20 cellular contexts compared by ENCODE assay signal in the genomic region with DNA sequence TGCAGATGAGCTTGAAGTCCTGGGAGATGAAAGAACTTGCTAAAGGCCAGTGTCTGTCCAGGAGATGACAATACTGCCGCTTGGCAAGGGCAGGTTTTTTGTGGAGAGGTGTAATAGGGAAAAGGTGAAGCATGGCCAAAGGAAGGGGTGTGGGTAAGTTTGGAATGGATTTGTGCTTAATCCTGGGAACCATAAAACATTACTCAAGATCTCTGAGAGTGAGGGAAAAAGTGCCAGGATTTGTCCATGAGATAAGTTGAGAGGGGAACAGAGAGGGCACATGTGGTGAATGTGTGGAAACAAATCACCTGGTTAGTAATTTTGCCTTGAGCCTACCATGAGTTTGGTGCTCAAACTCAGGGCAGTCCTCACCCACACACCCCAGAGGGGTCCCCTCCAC.
A peak's percentile ranks its signal among the peaks of the same experiment; 100 is the strongest.
DNase-seq lines count a peak whose midpoint lies in the region; ATAC-seq and TF ChIP-seq lines count a peak whose summit lies in the region.
"Had no signal": no experiment of that assay in that cellular context is flagged by ENCODE, and none has a peak within 500 bp of the region (broad histone marks: within the 10 kb centered on the region; RNA-seq: fewer than 3 reads in every experiment).

No MANE protein-coding gene starts in this region.

- H3K9ac ChIP-seq in mesenchymal stem cell (ENCODE audit: low read length) = peak overlapping the region; percentile 50
- H3K9ac ChIP-seq: parathyroid adenoma had no signal

- H3K27me3 ChIP-seq in mesenchymal stem cell (ENCODE audit: control insufficient read depth in 1 of 2, insufficient read depth in 1 of 2, low read length in 2 of 2) (no peaks in the 10 kb centered on the region), stomach (no peaks in the 10 kb centered on the region)
- H3K27me3 ChIP-seq: SJSA1 had no signal

- H3K4me1 Mint-ChIP-seq in HFFc6 (ENCODE audit: low read depth) = peaks cover 73% of the 10 kb centered on the region
- H3K4me1 Mint-ChIP-seq in effector memory CD8-positive, alpha-beta T cell (ENCODE audit: low read depth in 2 of 2) = peaks cover 27 to 37% of the 10 kb centered on the region in 2 donors
- H3K4me1 Mint-ChIP-seq in activated CD4-positive, alpha-beta T cell treated with anti-CD3 and anti-CD28 coated beads, Interleukin-2, amount 10 ng/mL, durations not matched to agents 7 days and 5 days = peaks cover 14% of the 10 kb centered on the region
- peaks cover 9 to 16% (median 14%) of the 10 kb centered on the region in 3 donors for H3K4me1 Mint-ChIP-seq in T-cell

- H3K27me3 Mint-ChIP-seq in HFFc6 (ENCODE audit: insufficient read depth) (no peaks in the 10 kb centered on the region), T-cell (peaks cover 0 to 5% of the 10 kb centered on the region in 2 donors)
- no peaks in the 10 kb centered on the region for H3K27me3 Mint-ChIP-seq in effector memory CD8-positive, alpha-beta T cell
- no peaks in the 10 kb centered on the region for H3K27me3 Mint-ChIP-seq in activated CD4-positive, alpha-beta T cell treated with anti-CD3 and anti-CD28 coated beads, Interleukin-2, amount 10 ng/mL, durations not matched to agents 7 days and 5 days
- H3K27me3 Mint-ChIP-seq: activated naive CD8-positive, alpha-beta T cell treated with anti-CD3 and anti-CD28 coated beads for 36 hours; brain; CD4-positive, CD25-positive, alpha-beta regulatory T cell; IgD-negative memory B cell had no signal

- no peak overlapping the region for H2BK5ac ChIP-seq in mesenchymal stem cell (ENCODE audit: low read depth, low read length, poor library complexity, severe bottlenecking)

- H3K27ac Mint-ChIP-seq in HFFc6 = peak overlapping the region; percentile 85
- peak overlapping the region; percentile 66 to 79 for H3K27ac Mint-ChIP-seq in effector memory CD8-positive, alpha-beta T cell
- H3K27ac Mint-ChIP-seq in activated CD4-positive, alpha-beta T cell treated with anti-CD3 and anti-CD28 coated beads, Interleukin-2, amount 10 ng/mL, durations not matched to agents 7 days and 5 days = no peak overlapping the region
- H3K27ac Mint-ChIP-seq in T-cell = no peak overlapping the region
- H3K27ac Mint-ChIP-seq: activated naive CD8-positive, alpha-beta T cell treated with anti-CD3 and anti-CD28 coated beads for 36 hours; CD4-positive, CD25-positive, alpha-beta regulatory T cell; IgD-negative memory B cell had no signal

- H2BK12ac ChIP-seq in mesenchymal stem cell (ENCODE audit: low read length in 2 of 2) = peak overlapping the region; percentile 81 to 100

- intact Hi-C loops in stomach (cut with DNase I; ENCODE audit: low total_unique reads) = no loop called here

- H3K27ac ChIP-seq in mesenchymal stem cell (ENCODE audit: low read length, poor library complexity, severe bottlenecking) = no peak overlapping the region
- peak overlapping the region in 3 of 5 donors; percentile 34 to 74 (median 64) for H3K27ac ChIP-seq in stomach
- H3K27ac ChIP-seq: HL-60, parathyroid adenoma, SJSA1 had no signal

- H3K36me3 Mint-ChIP-seq in HFFc6 (ENCODE audit: low read depth) (no peaks in the 10 kb centered on the region), T-cell (no peaks in the 10 kb centered on the region)
- no peaks in the 10 kb centered on the region for H3K36me3 Mint-ChIP-seq in effector memory CD8-positive, alpha-beta T cell (ENCODE audit: insufficient read depth)
- no peaks in the 10 kb centered on the region for H3K36me3 Mint-ChIP-seq in activated CD4-positive, alpha-beta T cell treated with anti-CD3 and anti-CD28 coated beads, Interleukin-2, amount 10 ng/mL, durations not matched to agents 7 days and 5 days (ENCODE audit: low read depth)
- H3K36me3 Mint-ChIP-seq: activated naive CD8-positive, alpha-beta T cell treated with anti-CD3 and anti-CD28 coated beads for 36 hours; brain; CD4-positive, CD25-positive, alpha-beta regulatory T cell; IgD-negative memory B cell had no signal

- peak overlapping the region; percentile 90 to 94 for H3K18ac ChIP-seq in mesenchymal stem cell (ENCODE audit: low read depth in 1 of 2, low read length in 2 of 2)

- H3K9me3 ChIP-seq in mesenchymal stem cell (ENCODE audit: control insufficient read depth, low read length) (peaks cover 3% of the 10 kb centered on the region), stomach (no peaks in the 10 kb centered on the region)
- H3K9me3 ChIP-seq: SJSA1 had no signal

- H3K9me3 Mint-ChIP-seq in HFFc6 (no peaks in the 10 kb centered on the region), T-cell (peaks cover 0 to 5% (median 0%) of the 10 kb centered on the region in 3 donors)
- no peaks in the 10 kb centered on the region for H3K9me3 Mint-ChIP-seq in effector memory CD8-positive, alpha-beta T cell
- H3K9me3 Mint-ChIP-seq in activated CD4-positive, alpha-beta T cell treated with anti-CD3 and anti-CD28 coated beads, Interleukin-2, amount 10 ng/mL, durations not matched to agents 7 days and 5 days = no peaks in the 10 kb centered on the region
- H3K9me3 Mint-ChIP-seq: IgD-negative memory B cell had no signal

- peak overlapping the region in 1 of 2 experiments; percentile 94 for H3K4ac ChIP-seq in mesenchymal stem cell (ENCODE audit: low read depth in 1 of 2, low read length in 2 of 2)

- DNase-seq in HFFc6 (no peak), mesenchymal stem cell (no peak), stomach (no peak), NCI-H526 treated with DMSO at 0.1 percent for 48 hours (lab: John Stamatoyannopoulos, UW) (no peak), HEK293T (ENCODE audit: extremely low spot score) (no peak), T-cell (no peak)
- no peak for DNase-seq in effector memory CD8-positive, alpha-beta T cell
- DNase-seq in activated CD4-positive, alpha-beta T cell treated with anti-CD3 and anti-CD28 coated beads, Interleukin-2, amount 10 ng/mL, durations not matched to agents 7 days and 5 days = no peak
- DNase-seq: activated naive CD8-positive, alpha-beta T cell treated with anti-CD3 and anti-CD28 coated beads for 36 hours; CD4-positive, CD25-positive, alpha-beta regulatory T cell; DMS53; small intestine; substantia nigra had no signal

- 100% methylated on average over 1 of the region's 1 CpG for WGBS in mesenchymal stem cell
- WGBS in stomach, 5 donors = 90 to 100% (median 97%) methylated on average over 1 of the region's 1 CpG

- H3K4me2 ChIP-seq in mesenchymal stem cell (ENCODE audit: low read length, poor library complexity, severe bottlenecking) = no peak overlapping the region

- no peaks in the 10 kb centered on the region for H3K36me3 ChIP-seq in mesenchymal stem cell (ENCODE audit: control insufficient read depth in 1 of 2, insufficient read depth in 2 of 2, low read depth in 1 of 2, low read length in 2 of 2)
- no peaks in the 10 kb centered on the region for H3K36me3 ChIP-seq in stomach
- H3K36me3 ChIP-seq: SJSA1 had no signal

- H2BK120ac ChIP-seq in mesenchymal stem cell (ENCODE audit: low read depth, low read length) = peak overlapping the region; percentile 88

- TF ChIP-seq POLR2A in stomach (IDR thresholded peaks at IDR 0.05) = no peak

- H3K23ac ChIP-seq in mesenchymal stem cell (ENCODE audit: low read length in 2 of 2) = no peak overlapping the region

- CTCF ChIA-PET in activated CD4-positive, alpha-beta T cell treated with anti-CD3 and anti-CD28 coated beads, Interleukin-2, amount 10 ng/mL, durations not matched to agents 7 days and 5 days (lab: Charles Lee) = interaction anchor here (0.6 kb wide), 1 partner anchor 950 kb away, joined by 3 read pairs; no protein-coding TSS in a partner anchor
- CTCF ChIA-PET in HEK293T (lab: Yijun Ruan, JAX) (no interaction called here), T-cell (lab: Charles Lee) (no interaction called here)

- TF ChIP-seq CTCF in HFFc6 (IDR thresholded peaks at IDR 0.05) = no peak
- TF ChIP-seq CTCF in stomach (IDR thresholded peaks at IDR 0.05) = no peak

- peak overlapping the region; percentile 55 for H2BK15ac ChIP-seq in mesenchymal stem cell (ENCODE audit: low read depth, poor library complexity, severe bottlenecking)

- TF ChIP-seq EP300 in stomach (IDR thresholded peaks at IDR 0.05) = no peak

- peak overlapping the region; percentile 14 for H3K4me3 Mint-ChIP-seq in HFFc6
- no peak overlapping the region for H3K4me3 Mint-ChIP-seq in effector memory CD8-positive, alpha-beta T cell
- no peak overlapping the region for H3K4me3 Mint-ChIP-seq in activated CD4-positive, alpha-beta T cell treated with anti-CD3 and anti-CD28 coated beads, Interleukin-2, amount 10 ng/mL, durations not matched to agents 7 days and 5 days
- no peak overlapping the region for H3K4me3 Mint-ChIP-seq in T-cell
- H3K4me3 Mint-ChIP-seq: activated naive CD8-positive, alpha-beta T cell treated with anti-CD3 and anti-CD28 coated beads for 36 hours; brain; IgD-negative memory B cell had no signal

- no peak overlapping the region for H3K4me3 ChIP-seq in mesenchymal stem cell (ENCODE audit: insufficient read depth in 1 of 2, low read depth in 1 of 2, low read length in 2 of 2)
- no peak overlapping the region for H3K4me3 ChIP-seq in stomach
- H3K4me3 ChIP-seq: coronary artery, SJSA1 had no signal

- POLR2A ChIA-PET in activated CD4-positive, alpha-beta T cell treated with anti-CD3 and anti-CD28 coated beads, Interleukin-2, amount 10 ng/mL, durations not matched to agents 7 days and 5 days (lab: Charles Lee) = no interaction called here
- POLR2A ChIA-PET in HEK293T (lab: Yijun Ruan, JAX) (no interaction called here), T-cell (lab: Charles Lee) (interaction anchor here in 1 of 2 donors (0.6 kb wide), 1 partner anchor 37 kb away, joined by 3 read pairs; no protein-coding TSS in a partner anchor)

- H4K91ac ChIP-seq in mesenchymal stem cell (ENCODE audit: low read length) = peak overlapping the region; percentile 98

- H3K79me1 ChIP-seq in mesenchymal stem cell (replicated peaks; ENCODE audit: low read length, poor library complexity, severe bottlenecking) = no peaks in the 10 kb centered on the region

- no peak overlapping the region for H2AFZ ChIP-seq in mesenchymal stem cell (ENCODE audit: low read depth, low read length)
- H2AFZ ChIP-seq: parathyroid adenoma had no signal

- H3K14ac ChIP-seq in mesenchymal stem cell (ENCODE audit: low read length in 2 of 2) = peak overlapping the region in 1 of 2 experiments; percentile 89

- no peak overlapping the region for H2AK5ac ChIP-seq in mesenchymal stem cell (ENCODE audit: low read length, severe bottlenecking)

- peak overlapping the region; percentile 87 for H4K8ac ChIP-seq in mesenchymal stem cell (ENCODE audit: low read length)

- ATAC-seq in effector memory CD8-positive, alpha-beta T cell (replicated peaks) = no peak
- ATAC-seq in T-cell (replicated peaks in 1 of 4) = no peak
- ATAC-seq: HCT116 had no signal

- H3K4me1 ChIP-seq in mesenchymal stem cell (ENCODE audit: control insufficient read depth, insufficient read depth, low read depth, low read length) = peaks cover 4% of the 10 kb centered on the region
- peaks cover 0 to 36% (median 15%) of the 10 kb centered on the region in 4 donors for H3K4me1 ChIP-seq in stomach
- H3K4me1 ChIP-seq: parathyroid adenoma had no signal

TF ChIP-seq in HEK293T, 16 proteins besides CTCF, POLR2A, EP300 and RAD21 (continues in another document):
- TF ChIP-seq FOXA1 (IDR thresholded peaks at IDR 0.05) (no peak), NFRKB (IDR thresholded peaks at IDR 0.05) (no peak), FOXK2 (IDR thresholded peaks at IDR 0.05) (no peak), ELF4 (IDR thresholded peaks at IDR 0.05) (no peak), LEF1 (IDR thresholded peaks at IDR 0.05; ENCODE audit: borderline replicate concordance) (no peak), TARDBP (IDR thresholded peaks at IDR 0.05) (no peak), HDGF (IDR thresholded peaks at IDR 0.05; ENCODE audit: borderline replicate concordance) (no peak)

Comparison
In these comparisons a context has a peak if more than half of its experiments do, and no peak if none do; other contexts are left out.
1. H3K27ac Mint-ChIP-seq: peak in HFFc6 (single experiment) and effector memory CD8-positive, alpha-beta T cell (2 of 2); none in activated CD4-positive, alpha-beta T cell treated with anti-CD3 and anti-CD28 coated beads, Interleukin-2, amount 10 ng/mL, durations not matched to agents 7 days and 5 days (single experiment) and T-cell (0 of 2).